Comparison of ENCODE assay signal across 1 cellular context in the genomic region with DNA sequence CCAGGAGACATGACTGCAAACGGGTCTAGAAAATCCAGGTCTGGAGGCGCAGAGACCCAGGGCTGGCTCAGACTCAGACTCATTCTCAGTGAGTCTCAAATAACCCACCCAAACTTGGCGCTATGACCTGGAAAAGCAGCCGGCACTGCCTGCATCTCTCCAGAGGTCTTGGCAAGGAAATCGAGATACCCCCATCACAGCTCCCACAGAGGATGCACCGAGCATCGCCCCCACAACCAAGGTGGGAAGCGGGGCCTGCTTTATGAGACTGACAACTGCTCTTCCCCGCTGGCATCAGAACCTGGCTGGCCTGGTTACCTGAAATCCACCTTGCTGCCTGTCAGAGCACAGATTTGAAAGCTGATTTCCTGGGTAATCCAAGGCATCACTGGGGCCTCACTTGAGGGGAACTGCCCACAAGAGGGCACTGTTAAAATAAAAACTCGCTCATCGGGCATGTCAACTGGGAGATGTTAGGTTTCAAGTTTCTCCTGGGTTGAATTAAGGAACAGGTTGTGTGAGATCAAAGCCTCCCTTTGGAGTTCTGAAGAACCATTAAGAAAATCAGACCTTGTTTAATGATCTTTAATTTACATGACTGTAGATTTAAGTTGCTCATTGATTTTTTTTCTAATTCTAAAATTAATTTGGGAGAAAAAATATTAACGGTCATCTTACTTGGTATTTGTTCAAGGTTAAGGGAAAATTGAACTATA.
TF ChIP-seq lines count a peak whose summit lies in the region.

No MANE protein-coding gene starts in this region.

TF ChIP-seq in HepG2, 621 proteins besides CTCF, POLR2A, EP300 and RAD21 (continued from another document):
- TF ChIP-seq ZNF224 (CRISPR knock-in tag; IDR thresholded peaks at IDR 0.05) (0 out of 2 replicates have a peak, but pooled peaks have one; percentile 28), STAG1 (CRISPR knock-in tag; IDR thresholded peaks at IDR 0.05) (peak; percentile 85), ZNF205 (CRISPR knock-in tag; IDR thresholded peaks at IDR 0.05) (peak; percentile 40; the same call in 1 of the 2 replicates), ERF (CRISPR knock-in tag; IDR thresholded peaks at IDR 0.05) (0 out of 2 replicates have a peak, but pooled peaks have one; percentile 31), ZFP36 (IDR thresholded peaks at IDR 0.05; ENCODE audit: borderline replicate concordance, low read depth, low read length, partially characterized antibody) (no peak), CEBPG (CRISPR knock-in tag; IDR thresholded peaks at IDR 0.05) (no peak), ZNF329 (CRISPR knock-in tag; IDR thresholded peaks at IDR 0.05; ENCODE audit: low read depth) (no peak), SMC3 (IDR thresholded peaks at IDR 0.05; ENCODE audit: low read length) (peak; percentile 96), TEAD3 (CRISPR knock-in tag; optimal IDR thresholded peaks at IDR 0.05; ENCODE audit: borderline replicate concordance) (peak; percentile 6), PPARG (CRISPR knock-in tag; conservative IDR thresholded peaks at IDR 0.05) (0 out of 2 replicates have a peak, but pooled peaks have one; percentile 11), ZNF251 (CRISPR knock-in tag; IDR thresholded peaks at IDR 0.05) (no peak)
- TF ChIP-seq, protein P1, sequence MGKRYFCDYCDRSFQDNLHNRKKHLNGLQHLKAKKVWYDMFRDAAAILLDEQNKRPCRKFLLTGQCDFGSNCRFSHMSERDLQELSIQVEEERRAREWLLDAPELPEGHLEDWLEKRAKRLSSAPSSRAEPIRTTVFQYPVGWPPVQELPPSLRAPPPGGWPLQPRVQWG (CRISPR knock-in tag; IDR thresholded peaks at IDR 0.05; ENCODE audit: borderline replicate concordance, low read depth) = 0 out of 2 replicates have a peak, but pooled peaks have one; percentile 44
- TF ChIP-seq, protein P2, sequence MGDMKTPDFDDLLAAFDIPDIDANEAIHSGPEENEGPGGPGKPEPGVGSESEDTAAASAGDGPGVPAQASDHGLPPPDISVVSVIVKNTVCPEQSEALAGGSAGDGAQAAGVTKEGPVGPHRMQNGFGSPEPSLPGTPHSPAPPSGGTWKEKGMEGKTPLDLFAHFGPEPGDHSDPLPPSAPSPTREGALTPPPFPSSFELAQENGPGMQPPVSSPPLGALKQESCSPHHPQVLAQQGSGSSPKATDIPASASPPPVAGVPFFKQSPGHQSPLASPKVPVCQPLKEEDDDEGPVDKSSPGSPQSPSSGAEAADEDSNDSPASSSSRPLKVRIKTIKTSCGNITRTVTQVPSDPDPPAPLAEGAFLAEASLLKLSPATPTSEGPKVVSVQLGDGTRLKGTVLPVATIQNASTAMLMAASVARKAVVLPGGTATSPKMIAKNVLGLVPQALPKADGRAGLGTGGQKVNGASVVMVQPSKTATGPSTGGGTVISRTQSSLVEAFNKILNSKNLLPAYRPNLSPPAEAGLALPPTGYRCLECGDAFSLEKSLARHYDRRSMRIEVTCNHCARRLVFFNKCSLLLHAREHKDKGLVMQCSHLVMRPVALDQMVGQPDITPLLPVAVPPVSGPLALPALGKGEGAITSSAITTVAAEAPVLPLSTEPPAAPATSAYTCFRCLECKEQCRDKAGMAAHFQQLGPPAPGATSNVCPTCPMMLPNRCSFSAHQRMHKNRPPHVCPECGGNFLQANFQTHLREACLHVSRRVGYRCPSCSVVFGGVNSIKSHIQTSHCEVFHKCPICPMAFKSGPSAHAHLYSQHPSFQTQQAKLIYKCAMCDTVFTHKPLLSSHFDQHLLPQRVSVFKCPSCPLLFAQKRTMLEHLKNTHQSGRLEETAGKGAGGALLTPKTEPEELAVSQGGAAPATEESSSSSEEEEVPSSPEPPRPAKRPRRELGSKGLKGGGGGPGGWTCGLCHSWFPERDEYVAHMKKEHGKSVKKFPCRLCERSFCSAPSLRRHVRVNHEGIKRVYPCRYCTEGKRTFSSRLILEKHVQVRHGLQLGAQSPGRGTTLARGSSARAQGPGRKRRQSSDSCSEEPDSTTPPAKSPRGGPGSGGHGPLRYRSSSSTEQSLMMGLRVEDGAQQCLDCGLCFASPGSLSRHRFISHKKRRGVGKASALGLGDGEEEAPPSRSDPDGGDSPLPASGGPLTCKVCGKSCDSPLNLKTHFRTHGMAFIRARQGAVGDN (CRISPR knock-in tag; IDR thresholded peaks at IDR 0.05) = peak; percentile 19; the same call in 1 of the 2 replicates
